ENCODE assay signal across 1 cellular context in the genomic region with DNA sequence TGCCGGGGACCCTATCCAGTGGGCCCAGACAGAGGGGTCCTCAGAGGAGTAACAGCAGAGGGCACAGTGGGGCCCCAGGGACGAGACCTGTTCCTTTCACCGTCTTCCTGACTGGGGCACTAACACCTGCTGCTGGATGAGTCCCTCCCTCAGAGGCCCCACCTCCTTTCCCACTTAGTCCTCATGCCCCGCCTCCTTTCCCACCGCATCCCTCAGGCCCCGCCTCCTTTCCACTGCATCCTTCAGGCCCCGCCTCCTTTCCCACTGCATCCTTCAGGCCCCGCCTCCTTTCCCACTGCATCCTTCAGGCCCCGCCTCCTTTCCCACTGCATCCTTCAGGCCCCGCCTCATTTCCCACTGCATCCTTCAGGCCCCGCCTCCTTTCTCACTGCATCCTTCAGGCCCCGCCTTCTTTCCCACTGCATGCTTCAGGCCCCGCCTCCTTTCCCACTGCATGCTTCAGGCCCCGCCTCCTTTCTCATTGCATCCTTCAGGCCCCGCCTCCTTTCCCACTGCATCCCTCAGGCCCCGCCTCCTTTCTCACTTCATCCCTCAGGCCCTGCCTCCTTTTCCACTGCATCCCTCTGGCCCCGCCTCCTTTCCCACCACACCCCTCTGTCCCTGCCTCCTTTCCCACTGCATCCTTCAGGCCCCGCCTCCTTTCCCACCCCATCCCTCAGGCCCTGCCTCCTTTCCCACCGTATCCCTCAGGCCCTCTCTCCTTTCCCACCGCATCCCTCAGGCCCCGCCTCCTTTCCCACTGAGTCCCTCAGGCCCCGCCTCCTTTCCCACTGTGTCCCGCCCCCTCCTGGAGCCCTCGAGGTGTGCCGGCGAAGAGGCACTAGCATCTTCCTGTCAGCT.
TF ChIP-seq lines count a peak whose summit lies in the region.

No MANE protein-coding gene starts in this region.

TF ChIP-seq in WTC11, 78 proteins besides CTCF, POLR2A, EP300 and RAD21:
- TF ChIP-seq E2F4 (CRISPR knock-in tag; IDR thresholded peaks at IDR 0.05; ENCODE audit: borderline replicate concordance, low read depth), result no peak
- TF ChIP-seq MYBL2 (CRISPR knock-in tag; IDR thresholded peaks at IDR 0.05), result no peak
- TF ChIP-seq FOXP1 (CRISPR knock-in tag; IDR thresholded peaks at IDR 0.05; ENCODE audit: borderline replicate concordance), result no peak
- no peak for TF ChIP-seq NR1H2 (CRISPR knock-in tag; IDR thresholded peaks at IDR 0.05)
- no peak for TF ChIP-seq ELF4 (CRISPR knock-in tag; IDR thresholded peaks at IDR 0.05; ENCODE audit: low read depth)
- TF ChIP-seq NR3C1 (CRISPR knock-in tag; conservative IDR thresholded peaks at IDR 0.05; ENCODE audit: low read depth), result no peak
- TF ChIP-seq, protein P1, sequence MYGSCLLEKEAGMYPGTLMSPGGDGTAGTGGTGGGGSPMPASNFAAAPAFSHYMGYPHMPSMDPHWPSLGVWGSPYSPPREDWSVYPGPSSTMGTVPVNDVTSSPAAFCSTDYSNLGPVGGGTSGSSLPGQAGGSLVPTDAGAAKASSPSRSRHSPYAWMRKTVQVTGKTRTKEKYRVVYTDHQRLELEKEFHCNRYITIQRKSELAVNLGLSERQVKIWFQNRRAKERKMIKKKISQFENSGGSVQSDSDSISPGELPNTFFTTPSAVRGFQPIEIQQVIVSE (CRISPR knock-in tag; IDR thresholded peaks at IDR 0.05; ENCODE audit: borderline replicate concordance), result no peak
- TF ChIP-seq, protein P2, sequence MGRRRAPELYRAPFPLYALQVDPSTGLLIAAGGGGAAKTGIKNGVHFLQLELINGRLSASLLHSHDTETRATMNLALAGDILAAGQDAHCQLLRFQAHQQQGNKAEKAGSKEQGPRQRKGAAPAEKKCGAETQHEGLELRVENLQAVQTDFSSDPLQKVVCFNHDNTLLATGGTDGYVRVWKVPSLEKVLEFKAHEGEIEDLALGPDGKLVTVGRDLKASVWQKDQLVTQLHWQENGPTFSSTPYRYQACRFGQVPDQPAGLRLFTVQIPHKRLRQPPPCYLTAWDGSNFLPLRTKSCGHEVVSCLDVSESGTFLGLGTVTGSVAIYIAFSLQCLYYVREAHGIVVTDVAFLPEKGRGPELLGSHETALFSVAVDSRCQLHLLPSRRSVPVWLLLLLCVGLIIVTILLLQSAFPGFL (CRISPR knock-in tag; IDR thresholded peaks at IDR 0.05; ENCODE audit: borderline replicate concordance), result no peak
- no peak for TF ChIP-seq ZNF219 (CRISPR knock-in tag; IDR thresholded peaks at IDR 0.05; ENCODE audit: borderline replicate concordance)
- TF ChIP-seq, protein P3, sequence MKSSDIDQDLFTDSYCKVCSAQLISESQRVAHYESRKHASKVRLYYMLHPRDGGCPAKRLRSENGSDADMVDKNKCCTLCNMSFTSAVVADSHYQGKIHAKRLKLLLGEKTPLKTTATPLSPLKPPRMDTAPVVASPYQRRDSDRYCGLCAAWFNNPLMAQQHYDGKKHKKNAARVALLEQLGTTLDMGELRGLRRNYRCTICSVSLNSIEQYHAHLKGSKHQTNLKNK (CRISPR knock-in tag; IDR thresholded peaks at IDR 0.05), result no peak
- TF ChIP-seq ATF6 (CRISPR knock-in tag; IDR thresholded peaks at IDR 0.05), result no peak
- TF ChIP-seq ETV6 (CRISPR knock-in tag; IDR thresholded peaks at IDR 0.05), result no peak
- TF ChIP-seq NR2C2 (CRISPR knock-in tag; IDR thresholded peaks at IDR 0.05), result no peak
- TF ChIP-seq FOXJ3 (CRISPR knock-in tag; IDR thresholded peaks at IDR 0.05; ENCODE audit: borderline replicate concordance), result no peak
